In genomic region chr3:110670407-110670806, GRCh38 we compare ENCODE assay signal across 33 cellular contexts.
"Had no signal": no experiment of that assay in that cellular context is flagged by ENCODE, and none has a peak within 500 bp of the region (broad histone marks: within the 10 kb centered on the region; RNA-seq: fewer than 3 reads in every experiment).

No MANE protein-coding gene starts in this region.

- ATAC-seq: activated naive CD4-positive, alpha-beta T cell treated with anti-CD3 and anti-CD28 coated beads, Interleukin-2, amount 50 U/mL, for 72 hours; activated naive CD8-positive, alpha-beta T cell treated with anti-CD3 and anti-CD28 coated beads, Interleukin-2, amount 50 U/mL, for 24 hours; activated T-cell treated with anti-CD3 and anti-CD28 coated beads, Interleukin-2, amount 50 U/mL, for 4 hours; activated T-cell treated with anti-CD3 and anti-CD28 coated beads, Interleukin-2, amount 50 U/mL, for 72 hours; activated T-helper 17 cell treated with anti-CD3 and anti-CD28 coated beads, Interleukin-2, amount 50 U/mL, for 72 hours; body of pancreas had no signal

- H3K27ac ChIP-seq: adrenal gland, ascending aorta, body of pancreas, brain microvascular endothelial cell, breast epithelium, cardiac muscle cell had no signal

- H3K4me3 ChIP-seq: adrenal gland, ascending aorta, body of pancreas, breast epithelium, cardiac muscle cell had no signal

- H3K4me1 ChIP-seq: adrenal gland, ascending aorta, breast epithelium had no signal

- DNase-seq: activated effector memory CD4-positive, alpha-beta T cell treated with anti-CD3 and anti-CD28 coated beads, Interleukin-2, amount 50 U/mL, for 16 hours; activated effector memory CD4-positive, alpha-beta T cell treated with Interleukin-2 at 50 U/mL for 16 hours; activated gamma-delta T cell; activated gamma-delta T cell treated with Interleukin-2 at 50 U/mL for 16 hours; activated naive CD4-positive, alpha-beta T cell; activated naive CD4-positive, alpha-beta T cell treated with anti-CD3 and anti-CD28 coated beads for 36 hours; activated naive CD4-positive, alpha-beta T cell treated with anti-CD3 and anti-CD28 coated beads, Interleukin-2, amount 10 ng/mL, durations not matched to agents 7 days and 5 days; activated naive CD4-positive, alpha-beta T cell treated with anti-CD3 and anti-CD28 coated beads, Interleukin-2, amount 50 U/mL, for 16 hours; activated naive CD4-positive, alpha-beta T cell treated with Interleukin-2 at 50 U/mL for 16 hours; activated naive CD8-positive, alpha-beta T cell treated with anti-CD3 and anti-CD28 coated beads for 36 hours; activated naive CD8-positive, alpha-beta T cell treated with anti-CD3 and anti-CD28 coated beads, Interleukin-2, amount 10 ng/mL, durations not matched to agents 7 days and 5 days; activated naive CD8-positive, alpha-beta T cell treated with anti-CD3 and anti-CD28 coated beads, Interleukin-2, amount 50 U/mL, for 24 hours; activated T-cell treated with anti-CD3 and anti-CD28 coated beads, Interleukin-2, amount 50 U/mL, for 24 hours; activated T-cell treated with anti-CD3 and anti-CD28 coated beads, Interleukin-2, amount 50 U/mL, for 4 hours; activated T-cell treated with anti-CD3 and anti-CD28 coated beads, Interleukin-2, amount 50 U/mL, for 48 hours; activated T-cell treated with anti-CD3 and anti-CD28 coated beads, Interleukin-2, amount 50 U/mL, for 72 hours; adrenal gland; amniotic stem cell; amygdala; anterior cingulate cortex; aorta; body of pancreas; brain microvascular endothelial cell; caudate nucleus; central memory CD4-positive, alpha-beta T cell; cerebellar nuclear complex had no signal

- FAIRE-seq: astrocyte, colon had no signal

- H3K27me3 ChIP-seq: adrenal gland, ascending aorta, body of pancreas, brain microvascular endothelial cell, breast epithelium, cardiac muscle cell had no signal

- H3K9me3 ChIP-seq: adrenal gland, ascending aorta, body of pancreas had no signal

- H3K36me3 ChIP-seq: adrenal gland, ascending aorta, brain microvascular endothelial cell, breast epithelium, cardiac muscle cell had no signal
